In the genomic region with DNA sequence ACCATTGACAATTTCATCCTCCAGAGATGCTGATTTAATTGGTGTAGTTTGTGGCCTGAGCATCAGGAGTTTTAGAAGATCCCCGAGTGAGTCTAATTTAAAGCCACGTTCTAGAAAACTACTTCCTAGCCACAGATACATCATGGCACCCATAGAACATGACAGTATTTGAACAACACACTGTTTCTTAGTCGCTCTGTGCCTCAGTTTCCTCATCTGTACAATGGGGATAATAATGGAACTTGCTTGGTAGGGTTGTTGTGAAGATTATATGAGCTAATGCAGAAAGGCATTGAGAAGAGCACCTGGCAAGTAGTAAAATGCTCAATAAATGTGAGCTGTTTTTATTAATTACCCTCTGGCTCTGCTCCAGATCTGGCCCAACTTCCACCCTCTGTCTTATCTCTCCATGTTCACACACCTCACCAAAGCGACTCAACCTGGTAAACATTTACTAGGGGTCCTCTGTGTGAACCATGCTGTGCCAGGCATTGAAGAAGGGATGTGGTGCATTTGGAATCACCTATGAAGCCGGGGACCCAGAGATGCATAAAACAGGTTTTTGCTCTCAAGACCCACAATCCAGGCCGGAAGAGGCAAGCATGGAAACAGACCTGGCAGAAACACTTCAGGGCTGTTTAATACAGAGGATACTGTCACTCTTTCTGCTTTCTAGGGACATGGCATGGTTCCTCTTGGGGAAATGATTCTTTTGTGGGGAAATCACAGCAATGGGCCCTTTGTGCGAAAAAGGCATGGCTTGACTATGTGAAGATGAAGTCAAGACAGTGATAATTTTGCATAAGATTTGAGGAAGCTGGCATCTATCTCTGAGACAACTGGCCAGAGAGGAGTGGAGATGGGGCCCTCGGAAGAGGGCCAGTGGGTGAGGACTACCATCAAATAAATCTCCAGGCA, we compare ENCODE assay signal across 1 cellular context.
TF ChIP-seq lines count a peak whose summit lies in the region.

No MANE protein-coding gene starts in this region.

TF ChIP-seq in HCT116, 20 proteins besides CTCF, POLR2A, EP300 and RAD21 (continued from another document):
- TF ChIP-seq CBX3 (IDR thresholded peaks at IDR 0.05; ENCODE audit: low read depth): peak; percentile 48; the same call in 1 of the 2 replicates
- TF ChIP-seq, protein P1, sequence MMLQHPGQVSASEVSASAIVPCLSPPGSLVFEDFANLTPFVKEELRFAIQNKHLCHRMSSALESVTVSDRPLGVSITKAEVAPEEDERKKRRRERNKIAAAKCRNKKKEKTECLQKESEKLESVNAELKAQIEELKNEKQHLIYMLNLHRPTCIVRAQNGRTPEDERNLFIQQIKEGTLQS (IDR thresholded peaks at IDR 0.05): no peak
